ENCODE assay signal across 19 cellular contexts in genomic region chr7:45818763-45819162, GRCh38. TPM values are rescaled to one million over a fixed set of nuclear protein-coding genes. Genes with fewer than 3 reads are reported as not detected.
"Had no signal": no experiment of that assay in that cellular context is flagged by ENCODE, and none has a peak within 500 bp of the region (broad histone marks: within the 10 kb centered on the region; RNA-seq: fewer than 3 reads in every experiment).

No MANE protein-coding gene starts in this region.

RNA-seq across cellular contexts. Expression of gene CCDC201, which starts 54.1 kb away (rescaled TPM):
- total RNA-seq: activated naive CD4-positive, alpha-beta T cell treated with anti-CD3 and anti-CD28 coated beads for 36 hours; activated naive CD4-positive, alpha-beta T cell treated with anti-CD3 and anti-CD28 coated beads, Interleukin-2, amount 50 U/mL, for 72 hours; activated naive CD8-positive, alpha-beta T cell treated with anti-CD3 and anti-CD28 coated beads for 36 hours; activated naive CD8-positive, alpha-beta T cell treated with anti-CD3 and anti-CD28 coated beads, Interleukin-2, amount 10 ng/mL, durations not matched to agents 7 days and 5 days; activated T-cell treated with anti-CD3 and anti-CD28 coated beads, Interleukin-2, amount 50 U/mL, for 4 hours; activated T-cell treated with anti-CD3 and anti-CD28 coated beads, Interleukin-2, amount 50 U/mL, for 72 hours; activated T-helper 1 cell treated with anti-CD3 and anti-CD28 coated beads, Interleukin-12 subunit alpha, Interleukin-12 subunit beta, Interleukin-2, Interleukin-4 antibody, amounts not matched to agents 30 ng/mL and 10 ng/mL and 1 ng/mL, durations not matched to agents 14 hours and 24 hours and 36 hours; activated T-helper 17 cell treated with anti-CD3 and anti-CD28 coated beads, Interleukin-2, amount 50 U/mL, for 72 hours; activated T-helper 2 cell treated with anti-CD3 and anti-CD28 coated beads, Interferon-gamma antibody, Interleukin-2, Interleukin-4, amounts not matched to agents 10 μg/mL and 5 μg/mL and 100 μg/mL, durations not matched to agents 14 hours and 24 hours and 36 hours; adrenal gland; aorta; ascending aorta; astrocyte; body of pancreas; breast epithelium; cardiac muscle cell; cerebellum; chondrocyte had no signal
- polyA plus RNA-seq: adipose tissue, adrenal gland, aorta, cardiac muscle cell had no signal
